In genomic region chr18:48836231-48836805, GRCh38 we compare ENCODE assay signal across 1 cellular context.
TF ChIP-seq lines count a peak whose summit lies in the region.

No MANE protein-coding gene starts in this region.

TF ChIP-seq in H1, 55 proteins besides CTCF, POLR2A, EP300 and RAD21:
- TF ChIP-seq YY1 (IDR thresholded peaks at IDR 0.05; ENCODE audit: low read depth, low read length): no peak
- TF ChIP-seq ASH2L (IDR thresholded peaks at IDR 0.05; ENCODE audit: low read length): no peak
- no peak for TF ChIP-seq CREB1 (IDR thresholded peaks at IDR 0.05)
- TF ChIP-seq ATF2 (IDR thresholded peaks at IDR 0.05; ENCODE audit: low read length): no peak
- no peak for TF ChIP-seq RFX5 (IDR thresholded peaks at IDR 0.05; ENCODE audit: borderline replicate concordance, low read depth, low read length)
- no peak for TF ChIP-seq E2F6 (IDR thresholded peaks at IDR 0.05)
- TF ChIP-seq SRF (IDR thresholded peaks at IDR 0.05; ENCODE audit: low read depth, low read length): no peak
- TF ChIP-seq TBP (IDR thresholded peaks at IDR 0.05; ENCODE audit: low read depth, low read length): no peak
- no peak for TF ChIP-seq CHD2 (IDR thresholded peaks at IDR 0.05; ENCODE audit: low read length)
- TF ChIP-seq TAF1 (IDR thresholded peaks at IDR 0.05; ENCODE audit: low read depth, low read length): no peak
- no peak for TF ChIP-seq SP4 (IDR thresholded peaks at IDR 0.05; ENCODE audit: low read length)
- TF ChIP-seq, protein P1, sequence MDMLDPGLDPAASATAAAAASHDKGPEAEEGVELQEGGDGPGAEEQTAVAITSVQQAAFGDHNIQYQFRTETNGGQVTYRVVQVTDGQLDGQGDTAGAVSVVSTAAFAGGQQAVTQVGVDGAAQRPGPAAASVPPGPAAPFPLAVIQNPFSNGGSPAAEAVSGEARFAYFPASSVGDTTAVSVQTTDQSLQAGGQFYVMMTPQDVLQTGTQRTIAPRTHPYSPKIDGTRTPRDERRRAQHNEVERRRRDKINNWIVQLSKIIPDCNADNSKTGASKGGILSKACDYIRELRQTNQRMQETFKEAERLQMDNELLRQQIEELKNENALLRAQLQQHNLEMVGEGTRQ (IDR thresholded peaks at IDR 0.05; ENCODE audit: low read length): no peak
- TF ChIP-seq POU5F1 (IDR thresholded peaks at IDR 0.05; ENCODE audit: low read depth, low read length): no peak
